In genomic region chr21:35138665-35139381, GRCh38 we compare ENCODE assay signal across 8 cellular contexts.
DNase-seq lines count a peak whose midpoint lies in the region; ATAC-seq and TF ChIP-seq lines count a peak whose summit lies in the region.

No MANE protein-coding gene starts in this region.

- no peaks in the 10 kb centered on the region for H3K27me3 ChIP-seq in Peyer's patch

- H3K27me3 Mint-ChIP-seq in activated naive CD4-positive, alpha-beta T cell treated with anti-CD3 and anti-CD28 coated beads, Interleukin-2, amount 50 U/mL, for 24 hours: no peaks in the 10 kb centered on the region

- H3K27ac Mint-ChIP-seq in activated naive CD4-positive, alpha-beta T cell treated with anti-CD3 and anti-CD28 coated beads, Interleukin-2, amount 50 U/mL, for 24 hours: peak overlapping the region; percentile 96

- in situ Hi-C loops in Caki2 (cut with HindIII; ENCODE audit: low pct_unique_long_range_greater_than_20kb, low sequenced_read_pairs): no loop called here

- ATAC-seq in HG02763 (IDR thresholded peaks at IDR 0.05; ENCODE audit: unreplicated experiment) (no peak), HG02852 (IDR thresholded peaks at IDR 0.05; ENCODE audit: unreplicated experiment) (no peak), HG02840 (IDR thresholded peaks at IDR 0.05; ENCODE audit: low FRiP score, unreplicated experiment) (no peak), GM18511 (IDR thresholded peaks at IDR 0.05; ENCODE audit: unreplicated experiment) (no peak)

- DNase-seq in Caki2 (ENCODE audit: low read depth) (peak; percentile 37), Peyer's patch (peak in 2 of 3 donors; percentile 53 to 54), retinal pigment epithelial cell (ENCODE audit: low read depth) (peak; percentile 94)

- H3K9me3 ChIP-seq in Peyer's patch: no peaks in the 10 kb centered on the region

- peaks cover 42% of the 10 kb centered on the region for H3K4me1 Mint-ChIP-seq in activated naive CD4-positive, alpha-beta T cell treated with anti-CD3 and anti-CD28 coated beads, Interleukin-2, amount 50 U/mL, for 24 hours

- no peak overlapping the region for H3K27ac ChIP-seq in Peyer's patch

- no peaks in the 10 kb centered on the region for H3K36me3 ChIP-seq in Peyer's patch

- H3K36me3 Mint-ChIP-seq in activated naive CD4-positive, alpha-beta T cell treated with anti-CD3 and anti-CD28 coated beads, Interleukin-2, amount 50 U/mL, for 24 hours: no peaks in the 10 kb centered on the region

- H3K4me3 ChIP-seq in Peyer's patch: no peak overlapping the region
- no peak overlapping the region for H3K4me3 ChIP-seq in retinal pigment epithelial cell (ENCODE audit: low read length)

- H3K4me1 ChIP-seq in Peyer's patch: peaks cover 0 to 7% (median 0%) of the 10 kb centered on the region in 4 donors

- TF ChIP-seq CTCF in Peyer's patch (IDR thresholded peaks at IDR 0.05) (no peak), retinal pigment epithelial cell (conservative IDR thresholded peaks at IDR 0.05; ENCODE audit: low read depth, low read length) (peak; percentile 5)

- TF ChIP-seq POLR2A in Peyer's patch (IDR thresholded peaks at IDR 0.05): no peak

- no peaks in the 10 kb centered on the region for H3K9me3 Mint-ChIP-seq in activated naive CD4-positive, alpha-beta T cell treated with anti-CD3 and anti-CD28 coated beads, Interleukin-2, amount 50 U/mL, for 24 hours

- peak overlapping the region; percentile 67 for H3K4me3 Mint-ChIP-seq in activated naive CD4-positive, alpha-beta T cell treated with anti-CD3 and anti-CD28 coated beads, Interleukin-2, amount 50 U/mL, for 24 hours

Comparison
In these comparisons a context has a peak if more than half of its experiments do, and no peak if none do; other contexts are left out.
1. DNase-seq: peak in every context shown above with its lines; median percentile 94 in retinal pigment epithelial cell; 54 in Peyer's patch; 37 in Caki2.